1 cellular context compared by ENCODE assay signal in genomic region chr1:228884615-228885566, GRCh38.
TF ChIP-seq lines count a peak whose summit lies in the region.

No MANE protein-coding gene starts in this region.

TF ChIP-seq in WTC11, 78 proteins besides CTCF, POLR2A, EP300 and RAD21 (continued from another document):
- TF ChIP-seq ATF2 (CRISPR knock-in tag; IDR thresholded peaks at IDR 0.05; ENCODE audit: borderline replicate concordance, low read depth) (no peak), ZBTB21 (CRISPR knock-in tag; IDR thresholded peaks at IDR 0.05; ENCODE audit: borderline replicate concordance) (no peak), NR2C2 (CRISPR knock-in tag; IDR thresholded peaks at IDR 0.05) (no peak), ESRRA (CRISPR knock-in tag; IDR thresholded peaks at IDR 0.05; ENCODE audit: borderline replicate concordance) (no peak), HMGA2 (CRISPR knock-in tag; IDR thresholded peaks at IDR 0.05) (no peak), NR1H2 (CRISPR knock-in tag; IDR thresholded peaks at IDR 0.05) (no peak), GRHL2 (CRISPR knock-in tag; IDR thresholded peaks at IDR 0.05; ENCODE audit: insufficient replicate concordance, severe bottlenecking) (no peak), USF1 (CRISPR knock-in tag; IDR thresholded peaks at IDR 0.05) (no peak), E2F5 (CRISPR knock-in tag; IDR thresholded peaks at IDR 0.05) (no peak), ERG (CRISPR knock-in tag; IDR thresholded peaks at IDR 0.05) (no peak), PRRX2 (CRISPR knock-in tag; IDR thresholded peaks at IDR 0.05) (no peak), NFATC4 (CRISPR knock-in tag; IDR thresholded peaks at IDR 0.05) (no peak), ETV6 (CRISPR knock-in tag; IDR thresholded peaks at IDR 0.05) (no peak), AR (CRISPR knock-in tag; IDR thresholded peaks at IDR 0.05) (no peak)
